23 cellular contexts compared by ENCODE assay signal in genomic region chr3:13057641-13058040, GRCh38. TPM values are rescaled to one million over a fixed set of nuclear protein-coding genes. Genes with fewer than 3 reads are reported as not detected.
DNase-seq lines count a peak whose midpoint lies in the region; ATAC-seq, FAIRE-seq and TF ChIP-seq lines count a peak whose summit lies in the region.
"Had no signal": no experiment of that assay in that cellular context is flagged by ENCODE, and none has a peak within 500 bp of the region (broad histone marks: within the 10 kb centered on the region; RNA-seq: fewer than 3 reads in every experiment).

No MANE protein-coding gene starts in this region.

- H3K4me1 ChIP-seq in BLaER1, result peaks cover 99% of the 10 kb centered on the region
- no peaks in the 10 kb centered on the region for H3K4me1 ChIP-seq in Panc1 (ENCODE audit: control insufficient read depth, insufficient read depth, low read length)
- no peaks in the 10 kb centered on the region for H3K4me1 ChIP-seq in Peyer's patch
- H3K4me1 ChIP-seq: HAP-1, transverse colon had no signal

- no peak overlapping the region for H3K4me3 ChIP-seq in BLaER1
- H3K4me3 ChIP-seq in Panc1 (ENCODE audit: low read depth in 2 of 2, low read length in 2 of 2), result no peak overlapping the region
- no peak overlapping the region for H3K4me3 ChIP-seq in Peyer's patch
- H3K4me3 ChIP-seq: breast epithelium, coronary artery, HAP-1, left ventricle myocardium inferior, transverse colon had no signal

- peaks cover 100% of the 10 kb centered on the region for H4K20me1 ChIP-seq in BLaER1

- no TSS peak for BruUV-seq in Panc1 (replicated peaks; lab: Mats Ljungman, UMichigan)

- no peaks in the 10 kb centered on the region for H3K9me3 ChIP-seq in BLaER1
- no peaks in the 10 kb centered on the region for H3K9me3 ChIP-seq in Panc1 (ENCODE audit: control insufficient read depth, insufficient read depth, low read depth, low read length)
- H3K9me3 ChIP-seq in Peyer's patch, result no peaks in the 10 kb centered on the region
- H3K9me3 ChIP-seq: breast epithelium, HAP-1, left ventricle myocardium inferior, transverse colon had no signal

- peak; percentile 25 for DNase-seq in HEK293T (ENCODE audit: extremely low spot score)
- no peak for DNase-seq in Panc1 (ENCODE audit: low read depth, low spot score)
- DNase-seq in left kidney (ENCODE audit: low read depth, low spot score), result peak; percentile 32
- DNase-seq in Peyer's patch, result no peak
- no peak for DNase-seq in D721Med (ENCODE audit: insufficient read length, low spot score)
- DNase-seq: activated CD4-positive, alpha-beta T cell treated with anti-CD3 and anti-CD28 coated beads for 48 hours; CD4-positive, alpha-beta memory T cell; DMS79 treated with DMSO at 0.1 percent for 48 hours; immature natural killer cell; left ventricle myocardium inferior; NCI-H1436 treated with DMSO at 0.1 percent for 48 hours; stimulated activated CD4-positive, alpha-beta T cell treated with anti-CD3 and anti-CD28 coated beads, Interleukin-1b, Interleukin-23, amount 100 ng/mL, for 48 hours; stimulated activated naive CD4-positive, alpha-beta T cell treated with Interleukin-2 at 50 U/mL for 16 hours; transverse colon had no signal

- H3K36me3 ChIP-seq in BLaER1 (peaks cover 55% of the 10 kb centered on the region; the same call in 1 of the 2 replicates), Panc1 (ENCODE audit: control insufficient read depth, insufficient read depth, low read length) (no peaks in the 10 kb centered on the region), Peyer's patch (no peaks in the 10 kb centered on the region)
- H3K36me3 ChIP-seq: breast epithelium, HAP-1, left ventricle myocardium inferior, transverse colon had no signal

- ATAC-seq in Panc1, result peak; percentile 58
- ATAC-seq in HG03378 (IDR thresholded peaks at IDR 0.05; ENCODE audit: unreplicated experiment), result no peak
- ATAC-seq in HG02571 (IDR thresholded peaks at IDR 0.05; ENCODE audit: unreplicated experiment), result no peak
- ATAC-seq: Right ventricle myocardium inferior had no signal

- peak overlapping the region; percentile 19 for H3K4me2 ChIP-seq in BLaER1

- H3K27ac ChIP-seq in BLaER1 (0 out of 2 replicates have a peak overlapping the region, but pooled peaks have one; percentile 24), Panc1 (ENCODE audit: low read length) (no peak overlapping the region), Peyer's patch (no peak overlapping the region)
- H3K27ac ChIP-seq: breast epithelium, coronary artery, left ventricle myocardium inferior, transverse colon had no signal

- no peak for TF ChIP-seq POLR2A in Peyer's patch (IDR thresholded peaks at IDR 0.05)

- in situ Hi-C loops in Panc1 (cut with HindIII; ENCODE audit: low pct_unique_long_range_greater_than_20kb, low sequenced_read_pairs), result no loop called here

- CTCF ChIA-PET in HEK293T (lab: Yijun Ruan, JAX), result no interaction called here
- CTCF ChIA-PET in Panc1 (lab: Charles Lee), result no interaction called here

- H3K27me3 ChIP-seq in BLaER1, result no peaks in the 10 kb centered on the region
- no peaks in the 10 kb centered on the region for H3K27me3 ChIP-seq in Panc1 (ENCODE audit: control insufficient read depth, insufficient read depth, low read length)
- no peaks in the 10 kb centered on the region for H3K27me3 ChIP-seq in Peyer's patch
- H3K27me3 ChIP-seq: breast epithelium, transverse colon had no signal

- H3K9ac ChIP-seq in BLaER1, result peak overlapping the region; percentile 7; the same call in 1 of the 2 replicates

- intact Hi-C loops in Panc1 (cut with micrococcal nuclease; ENCODE audit: unreplicated experiment), result no loop called here

- POLR2A ChIA-PET in HEK293T (lab: Yijun Ruan, JAX) (no interaction called here), Panc1 (lab: Charles Lee) (no interaction called here)

- FAIRE-seq in D721Med (lab: Jason Lieb, UNC), result no peak
- FAIRE-seq: HepG2, TTC549 had no signal

- TF ChIP-seq CTCF in Panc1 (IDR thresholded peaks at IDR 0.05) (no peak), Peyer's patch (IDR thresholded peaks at IDR 0.05) (no peak), D721Med (IDR thresholded peaks at IDR 0.05; ENCODE audit: insufficient read depth, missing control alignments) (no peak)

TF ChIP-seq in HEK293T, 16 proteins besides CTCF, POLR2A, EP300 and RAD21:
- TF ChIP-seq NFRKB (IDR thresholded peaks at IDR 0.05) (no peak), CTBP1 (IDR thresholded peaks at IDR 0.05; ENCODE audit: borderline replicate concordance) (no peak), FOXA1 (IDR thresholded peaks at IDR 0.05) (no peak)

RNA-seq across cellular contexts. Expression of gene IQSEC1, which starts 15.6 kb away (rescaled TPM):
- total RNA-seq in Panc1 (2021; ENCODE audit: unreplicated experiment), result 28.4 TPM
- polyA plus RNA-seq in Panc1 (2012; ENCODE audit: insufficient read length), result 37.5 TPM
- 10 to 100 TPM; 13.7 to 59.4 (median 35.5) TPM for total RNA-seq in Peyer's patch

Comparison
In these comparisons a context has a peak if more than half of its experiments do, and no peak if none do; other contexts are left out.
1. DNase-seq: peak in HEK293T (single experiment) and left kidney (single experiment); none in Panc1 (single experiment), Peyer's patch (0 of 3) and D721Med (single experiment).